30 cellular contexts compared by ENCODE assay signal in genomic region chr9:109604788-109605187, GRCh38.
DNase-seq lines count a peak whose midpoint lies in the region; ATAC-seq and TF ChIP-seq lines count a peak whose summit lies in the region.
"Had no signal": no experiment of that assay in that cellular context is flagged by ENCODE, and none has a peak within 500 bp of the region (broad histone marks: within the 10 kb centered on the region; RNA-seq: fewer than 3 reads in every experiment).

No MANE protein-coding gene starts in this region.

- H3K27me3 Mint-ChIP-seq in MCF 10A (ENCODE audit: insufficient read depth, unreplicated experiment), result peaks cover 13% of the 10 kb centered on the region
- H3K27me3 Mint-ChIP-seq: activated CD8-positive, alpha-beta memory T cell treated with anti-CD3 and anti-CD28 coated beads, Interleukin-2, amount 10 ng/mL, durations not matched to agents 7 days and 5 days; central memory CD8-positive, alpha-beta T cell; stimulated activated naive CD8-positive, alpha-beta T cell treated with anti-CD3 and anti-CD28 coated beads, Interleukin-15, Interleukin-2, amounts not matched to agents 100 ng/mL and 50 ng/mL, for 24 hours had no signal

- no peak for TF ChIP-seq POLR2A in breast epithelium (IDR thresholded peaks at IDR 0.05)

- ATAC-seq in GM18858 (IDR thresholded peaks at IDR 0.05; ENCODE audit: unreplicated experiment), result no peak
- no peak for ATAC-seq in GM19023 (IDR thresholded peaks at IDR 0.05; ENCODE audit: unreplicated experiment)
- ATAC-seq: A549; activated CD8-positive, alpha-beta memory T cell treated with anti-CD3 and anti-CD28 coated beads, Interleukin-2, amount 10 ng/mL, durations not matched to agents 7 days and 5 days; activated T-cell treated with anti-CD3 and anti-CD28 coated beads, Interleukin-2, amount 50 U/mL, for 4 hours; left lung; T-helper 17 cell had no signal

- H3K4me3 ChIP-seq in breast epithelium (no peak overlapping the region), SK-N-MC (peak overlapping the region; percentile 50), fibroblast of lung (replicated peaks in 1 of 4; ENCODE audit: control extremely low read depth in 1 of 4, insufficient read depth in 1 of 4, low read depth in 3 of 4, low read length in 4 of 4) (no peak overlapping the region)
- H3K4me3 ChIP-seq: A549, GM23248, left lung had no signal

- H3K36me3 ChIP-seq in breast epithelium (no peaks in the 10 kb centered on the region), SK-N-MC (ENCODE audit: insufficient read depth, low read length) (no peaks in the 10 kb centered on the region), fibroblast of lung (ENCODE audit: control insufficient read depth, insufficient read depth, low read length) (no peaks in the 10 kb centered on the region)
- H3K36me3 ChIP-seq: left lung had no signal

- no peak overlapping the region for H2AFZ ChIP-seq in fibroblast of lung (ENCODE audit: low read length)
- H2AFZ ChIP-seq: GM23248, parathyroid adenoma had no signal

- no peak overlapping the region for H3K4me3 Mint-ChIP-seq in MCF 10A (ENCODE audit: unreplicated experiment)
- H3K4me3 Mint-ChIP-seq: activated CD8-positive, alpha-beta memory T cell treated with anti-CD3 and anti-CD28 coated beads, Interleukin-2, amount 10 ng/mL, durations not matched to agents 7 days and 5 days; activated T-cell treated with anti-CD3 and anti-CD28 coated beads, Interleukin-2, amount 50 U/mL, for 4 hours; central memory CD8-positive, alpha-beta T cell; HFFc6; stimulated activated naive CD8-positive, alpha-beta T cell treated with anti-CD3 and anti-CD28 coated beads, Interleukin-15, Interleukin-2, amounts not matched to agents 100 ng/mL and 50 ng/mL, for 24 hours; T-helper 17 cell had no signal

- H3K27me3 ChIP-seq in breast epithelium (no peaks in the 10 kb centered on the region), fibroblast of lung (ENCODE audit: control insufficient read depth, insufficient read depth, low read length) (no peaks in the 10 kb centered on the region)
- H3K27me3 ChIP-seq: left lung had no signal

- H4K20me1 ChIP-seq in fibroblast of lung (ENCODE audit: control insufficient read depth, extremely low read depth, insufficient read depth, low read length), result no peaks in the 10 kb centered on the region

- H3K79me2 ChIP-seq in fibroblast of lung (ENCODE audit: control insufficient read depth, insufficient read depth, low read length), result no peaks in the 10 kb centered on the region
- H3K79me2 ChIP-seq: parathyroid adenoma had no signal

- no peak overlapping the region for H3K9ac ChIP-seq in SK-N-MC (ENCODE audit: insufficient read length)
- H3K9ac ChIP-seq in fibroblast of lung (ENCODE audit: insufficient read depth, low read length), result no peak overlapping the region
- H3K9ac ChIP-seq: GM23248, KMS-11, parathyroid adenoma had no signal

- H3K27ac ChIP-seq in breast epithelium (no peak overlapping the region), SK-N-MC (peak overlapping the region; percentile 97), fibroblast of lung (ENCODE audit: insufficient read depth, low read length) (no peak overlapping the region)
- H3K27ac ChIP-seq: A549, GM23248, KMS-11, left lung, parathyroid adenoma had no signal

- DNase-seq in MCF 10A (ENCODE audit: unreplicated experiment) (peak; percentile 12), breast epithelium (ENCODE audit: low spot score in 2 of 2) (no peak), SK-N-MC (ENCODE audit: low read depth, low spot score) (peak; percentile 97), fibroblast of lung (ENCODE audit: low read depth in 2 of 2) (peak; percentile 14), superior temporal gyrus (ENCODE audit: extremely low spot score) (peak; percentile 18)
- DNase-seq in activated CD4-positive, alpha-beta T cell treated with anti-CD3 and anti-CD28 coated beads, Interleukin-2, amount 50 U/mL, for 4 hours, result no peak
- DNase-seq: activated CD8-positive, alpha-beta memory T cell treated with anti-CD3 and anti-CD28 coated beads, Interleukin-2, amount 10 ng/mL, durations not matched to agents 7 days and 5 days; activated gamma-delta T cell treated with Interleukin-2 at 50 U/mL for 16 hours; activated T-cell treated with anti-CD3 and anti-CD28 coated beads, Interleukin-2, amount 50 U/mL, for 4 hours; AML-193; CD4-positive, CD25-positive, alpha-beta regulatory T cell; glutamatergic neuron; HFFc6; left lung; MM.1S; NCI-H1436; NCI-H2081 treated with DMSO at 0.1 percent for 48 hours; NCI-H226; retina; RPMI8226; stimulated activated CD4-positive, alpha-beta T cell treated with anti-CD3 and anti-CD28 coated beads, Interleukin-1b, Interleukin-23, amount 100 ng/mL, for 48 hours; T-helper 17 cell had no signal

- no peaks in the 10 kb centered on the region for H3K9me3 Mint-ChIP-seq in MCF 10A (ENCODE audit: unreplicated experiment)
- H3K9me3 Mint-ChIP-seq: activated T-cell treated with anti-CD3 and anti-CD28 coated beads, Interleukin-2, amount 50 U/mL, for 4 hours; central memory CD8-positive, alpha-beta T cell; HFFc6; stimulated activated naive CD8-positive, alpha-beta T cell treated with anti-CD3 and anti-CD28 coated beads, Interleukin-15, Interleukin-2, amounts not matched to agents 100 ng/mL and 50 ng/mL, for 24 hours had no signal

- TF ChIP-seq CTCF in MCF 10A (IDR thresholded peaks at IDR 0.05; ENCODE audit: unreplicated experiment), result no peak
- TF ChIP-seq CTCF in breast epithelium (IDR thresholded peaks at IDR 0.05), result no peak
- TF ChIP-seq CTCF in fibroblast of lung (conservative IDR thresholded peaks at IDR 0.05 in 1 of 2, IDR thresholded peaks at IDR 0.05 in 1 of 2; ENCODE audit: low read depth in 1 of 2, low read length in 2 of 2), result no peak

- H3K27ac Mint-ChIP-seq in MCF 10A (ENCODE audit: low read depth, unreplicated experiment), result no peak overlapping the region
- H3K27ac Mint-ChIP-seq: activated CD8-positive, alpha-beta memory T cell treated with anti-CD3 and anti-CD28 coated beads, Interleukin-2, amount 10 ng/mL, durations not matched to agents 7 days and 5 days; CD4-positive, CD25-positive, alpha-beta regulatory T cell; HFFc6; stimulated activated naive CD8-positive, alpha-beta T cell treated with anti-CD3 and anti-CD28 coated beads, Interleukin-15, Interleukin-2, amounts not matched to agents 100 ng/mL and 50 ng/mL, for 24 hours; T-helper 17 cell had no signal

- H3K4me2 ChIP-seq in fibroblast of lung (ENCODE audit: extremely low read depth, insufficient read depth, low read length), result no peak overlapping the region
- H3K4me2 ChIP-seq: A549, KMS-11 had no signal

- H3K9me3 ChIP-seq in breast epithelium (peaks cover 5% of the 10 kb centered on the region in 2 donors), SK-N-MC (ENCODE audit: low read depth, low read length) (no peaks in the 10 kb centered on the region), fibroblast of lung (ENCODE audit: control insufficient read depth, insufficient read depth, low read depth, low read length) (no peaks in the 10 kb centered on the region)
- H3K9me3 ChIP-seq: A549, left lung had no signal

- H3K4me1 Mint-ChIP-seq in MCF 10A (ENCODE audit: insufficient read depth, unreplicated experiment), result peaks cover 7% of the 10 kb centered on the region
- H3K4me1 Mint-ChIP-seq: activated CD8-positive, alpha-beta memory T cell treated with anti-CD3 and anti-CD28 coated beads, Interleukin-2, amount 10 ng/mL, durations not matched to agents 7 days and 5 days; CD4-positive, CD25-positive, alpha-beta regulatory T cell; central memory CD8-positive, alpha-beta T cell; T-helper 17 cell had no signal

- CTCF ChIA-PET in MCF 10A (lab: Yijun Ruan, JAX), result interaction anchor here (0.6 to 1.3 kb wide), 2 partner anchors 20 to 61 kb away, joined by 3 to 4 read pairs; no protein-coding TSS in a partner anchor

- no peaks in the 10 kb centered on the region for H3K36me3 Mint-ChIP-seq in MCF 10A (ENCODE audit: insufficient read depth, unreplicated experiment)
- H3K36me3 Mint-ChIP-seq: activated CD8-positive, alpha-beta memory T cell treated with anti-CD3 and anti-CD28 coated beads, Interleukin-2, amount 10 ng/mL, durations not matched to agents 7 days and 5 days; CD4-positive, CD25-positive, alpha-beta regulatory T cell had no signal

- POLR2A ChIA-PET in MCF 10A (lab: Yijun Ruan, JAX), result interaction anchor here (1.1 kb wide), 1 partner anchor 16 kb away, joined by 3 read pairs; no protein-coding TSS in a partner anchor

- BruUV-seq in MCF 10A (replicated peaks; lab: Mats Ljungman, UMichigan), result no TSS peak

- intact Hi-C loops in MCF 10A (cut with micrococcal nuclease), result no loop called here
- intact Hi-C loops in breast epithelium (cut with DNase I; ENCODE audit: low total_unique reads), result no loop called here

- H3K4me1 ChIP-seq in breast epithelium (no peaks in the 10 kb centered on the region), fibroblast of lung (ENCODE audit: control insufficient read depth, extremely low read depth, insufficient read depth, low read length) (no peaks in the 10 kb centered on the region)
- H3K4me1 ChIP-seq: A549, left lung, parathyroid adenoma had no signal

Comparison
In these comparisons a context has a peak if more than half of its experiments do, and no peak if none do; other contexts are left out.
1. DNase-seq: peak in MCF 10A (single experiment), SK-N-MC (single experiment), fibroblast of lung (2 of 2) and superior temporal gyrus (single experiment); none in breast epithelium (0 of 2) and activated CD4-positive, alpha-beta T cell treated with anti-CD3 and anti-CD28 coated beads, Interleukin-2, amount 50 U/mL, for 4 hours (0 of 2).